In genomic region chr9:94868462-94868861, GRCh38 we compare ENCODE assay signal across 14 cellular contexts.
DNase-seq lines count a peak whose midpoint lies in the region; ATAC-seq and TF ChIP-seq lines count a peak whose summit lies in the region.
"Had no signal": no experiment of that assay in that cellular context is flagged by ENCODE, and none has a peak within 500 bp of the region (broad histone marks: within the 10 kb centered on the region; RNA-seq: fewer than 3 reads in every experiment).

No MANE protein-coding gene starts in this region.

- H3K9me3 Mint-ChIP-seq in HFFc6 (no peaks in the 10 kb centered on the region), MCF 10A (ENCODE audit: unreplicated experiment) (no peaks in the 10 kb centered on the region)
- H3K9me3 Mint-ChIP-seq in CD8-positive, alpha-beta T cell, result no peaks in the 10 kb centered on the region

- no TSS peak for BruUV-seq in MCF 10A (replicated peaks; lab: Mats Ljungman, UMichigan)

- H3K36me3 Mint-ChIP-seq in HFFc6 (ENCODE audit: low read depth), result peaks cover 12% of the 10 kb centered on the region
- no peaks in the 10 kb centered on the region for H3K36me3 Mint-ChIP-seq in MCF 10A (ENCODE audit: insufficient read depth, unreplicated experiment)
- no peaks in the 10 kb centered on the region for H3K36me3 Mint-ChIP-seq in CD8-positive, alpha-beta T cell

- H3K4me3 ChIP-seq in lower lobe of right lung (no peak overlapping the region), subcutaneous abdominal adipose tissue (ENCODE audit: low read depth in 1 of 5, low read length in 5 of 5) (no peak overlapping the region)
- H3K4me3 ChIP-seq in CD8-positive, alpha-beta T cell (ENCODE audit: low read depth, low read length), result no peak overlapping the region

- TF ChIP-seq CTCF in HFFc6 (IDR thresholded peaks at IDR 0.05) (no peak), MCF 10A (IDR thresholded peaks at IDR 0.05; ENCODE audit: unreplicated experiment) (no peak), lower lobe of right lung (IDR thresholded peaks at IDR 0.05) (no peak), omental fat pad (IDR thresholded peaks at IDR 0.05) (no peak)
- TF ChIP-seq CTCF in CD8-positive, alpha-beta T cell (IDR thresholded peaks at IDR 0.05), result no peak

- H3K27me3 ChIP-seq in lower lobe of right lung (ENCODE audit: low read depth) (no peaks in the 10 kb centered on the region), subcutaneous abdominal adipose tissue (ENCODE audit: control insufficient read depth in 5 of 5, insufficient read depth in 4 of 5, low read length in 5 of 5) (no peaks in the 10 kb centered on the region)
- H3K27me3 ChIP-seq in CD8-positive, alpha-beta T cell (ENCODE audit: insufficient read depth, low read length), result no peaks in the 10 kb centered on the region

- CTCF ChIA-PET in MCF 10A (lab: Yijun Ruan, JAX), result interaction anchor here (0.6 to 1.3 kb wide), 2 partner anchors 32 to 49 kb away, joined by 3 read pairs; no protein-coding TSS in a partner anchor
- CTCF ChIA-PET in CD8-positive, alpha-beta T cell (lab: Charles Lee), result no interaction called here

- ATAC-seq in lower lobe of right lung (no peak), omental fat pad (ENCODE audit: low FRiP score) (no peak), HG02852 (IDR thresholded peaks at IDR 0.05; ENCODE audit: unreplicated experiment) (no peak)
- no peak for ATAC-seq in CD8-positive, alpha-beta T cell
- ATAC-seq: naive thymus-derived CD8-positive, alpha-beta T cell; stimulated activated naive CD8-positive, alpha-beta T cell treated with anti-CD3 and anti-CD28 coated beads, Interleukin-15, amount 100 ng/mL, for 72 hours had no signal

- peak overlapping the region; percentile 98 for H3K27ac Mint-ChIP-seq in HFFc6
- H3K27ac Mint-ChIP-seq in MCF 10A (ENCODE audit: low read depth, unreplicated experiment), result peak overlapping the region; percentile 89
- H3K27ac Mint-ChIP-seq in CD8-positive, alpha-beta T cell, result no peak overlapping the region
- H3K27ac Mint-ChIP-seq: naive thymus-derived CD8-positive, alpha-beta T cell; stimulated activated naive CD8-positive, alpha-beta T cell treated with anti-CD3 and anti-CD28 coated beads, Interleukin-15, amount 100 ng/mL, for 72 hours had no signal

- H3K9me3 ChIP-seq in lower lobe of right lung (no peaks in the 10 kb centered on the region), subcutaneous abdominal adipose tissue (ENCODE audit: control insufficient read depth in 5 of 5, low read length in 5 of 5) (no peaks in the 10 kb centered on the region)
- H3K9me3 ChIP-seq in CD8-positive, alpha-beta T cell (ENCODE audit: low read length), result no peaks in the 10 kb centered on the region

- H3K4me3 Mint-ChIP-seq in HFFc6 (peak overlapping the region; percentile 83; the same call in 1 of the 2 replicates), MCF 10A (ENCODE audit: unreplicated experiment) (no peak overlapping the region)
- H3K4me3 Mint-ChIP-seq in CD8-positive, alpha-beta T cell, result no peak overlapping the region
- H3K4me3 Mint-ChIP-seq: naive thymus-derived CD8-positive, alpha-beta T cell; stimulated activated naive CD8-positive, alpha-beta T cell treated with anti-CD3 and anti-CD28 coated beads, Interleukin-15, amount 100 ng/mL, for 72 hours had no signal

- intact Hi-C loops in MCF 10A (cut with micrococcal nuclease) (loop anchor here (2.0 to 10.0 kb wide), 4 partner anchors 54 to 138 kb away; no protein-coding TSS in a partner anchor), lower lobe of right lung (cut with DNase I) (no loop called here)
- intact Hi-C loops in CD8-positive, alpha-beta T cell (cut with DNase I, micrococcal nuclease), result no loop called here

- H3K36me3 ChIP-seq in lower lobe of right lung (no peaks in the 10 kb centered on the region), subcutaneous abdominal adipose tissue (ENCODE audit: control insufficient read depth in 5 of 5, insufficient read depth in 5 of 5, low read length in 5 of 5) (no peaks in the 10 kb centered on the region)
- H3K36me3 ChIP-seq in CD8-positive, alpha-beta T cell (ENCODE audit: insufficient read depth, low read length), result no peaks in the 10 kb centered on the region

- peaks cover 100% of the 10 kb centered on the region for H3K4me1 Mint-ChIP-seq in HFFc6 (ENCODE audit: low read depth)
- H3K4me1 Mint-ChIP-seq in MCF 10A (ENCODE audit: insufficient read depth, unreplicated experiment), result peaks cover 54% of the 10 kb centered on the region
- peaks cover 39% of the 10 kb centered on the region for H3K4me1 Mint-ChIP-seq in CD8-positive, alpha-beta T cell (ENCODE audit: low read depth)

- no peak overlapping the region for H3K9ac ChIP-seq in subcutaneous abdominal adipose tissue (ENCODE audit: low read length in 5 of 5)

- H3K27me3 Mint-ChIP-seq in HFFc6 (ENCODE audit: insufficient read depth) (no peaks in the 10 kb centered on the region; the same call in 1 of the 2 replicates), MCF 10A (ENCODE audit: insufficient read depth, unreplicated experiment) (no peaks in the 10 kb centered on the region)
- no peaks in the 10 kb centered on the region for H3K27me3 Mint-ChIP-seq in CD8-positive, alpha-beta T cell (ENCODE audit: low read depth)
- H3K27me3 Mint-ChIP-seq: naive thymus-derived CD8-positive, alpha-beta T cell; stimulated activated naive CD8-positive, alpha-beta T cell treated with anti-CD3 and anti-CD28 coated beads, Interleukin-15, amount 100 ng/mL, for 72 hours had no signal

- peaks cover 74% of the 10 kb centered on the region for H3K4me1 ChIP-seq in lower lobe of right lung
- H3K4me1 ChIP-seq in subcutaneous abdominal adipose tissue (ENCODE audit: control insufficient read depth in 5 of 5, insufficient read depth in 5 of 5, low read length in 5 of 5), result peaks cover 0 to 32% (median 19%) of the 10 kb centered on the region in 5 donors
- H3K4me1 ChIP-seq in CD8-positive, alpha-beta T cell (ENCODE audit: insufficient read depth, low read length), result peaks cover 26% of the 10 kb centered on the region

- DNase-seq in HFFc6, result no peak
- DNase-seq in MCF 10A (ENCODE audit: unreplicated experiment), result no peak
- DNase-seq in lower lobe of right lung, result no peak
- no peak for DNase-seq in omental fat pad (ENCODE audit: low spot score)
- no peak for DNase-seq in NCI-H748 (lab: John Stamatoyannopoulos, UW; ENCODE audit: unreplicated experiment)
- no peak for DNase-seq in CD8-positive, alpha-beta T cell
- DNase-seq: activated naive CD4-positive, alpha-beta T cell treated with anti-CD3 and anti-CD28 coated beads, Interleukin-2, amount 50 U/mL, for 16 hours; effector CD4-positive, alpha-beta T cell; naive thymus-derived CD8-positive, alpha-beta T cell; NCI-H526 treated with DMSO at 0.1 percent for 48 hours; stimulated activated CD4-positive, alpha-beta T cell treated with anti-CD3 and anti-CD28 coated beads, Interleukin-1b, Interleukin-23, amount 100 ng/mL, for 48 hours; stimulated activated naive CD8-positive, alpha-beta T cell treated with anti-CD3 and anti-CD28 coated beads, Interleukin-15, amount 100 ng/mL, for 72 hours had no signal

- POLR2A ChIA-PET in MCF 10A (lab: Yijun Ruan, JAX), result interaction anchor here (0.7 to 4.8 kb wide), 20 partner anchors 10 to 148 kb away, joined by 3 to 50 read pairs (median 8); no protein-coding TSS in a partner anchor
- POLR2A ChIA-PET in CD8-positive, alpha-beta T cell (lab: Charles Lee), result no interaction called here

- H3K27ac ChIP-seq in lower lobe of right lung (peak overlapping the region; percentile 78), subcutaneous abdominal adipose tissue (ENCODE audit: low read depth, low read length) (peak overlapping the region; percentile 89)
- H3K27ac ChIP-seq in CD8-positive, alpha-beta T cell (ENCODE audit: low read depth, low read length), result no peak overlapping the region
